8 cellular contexts compared by ENCODE assay signal in the genomic region with DNA sequence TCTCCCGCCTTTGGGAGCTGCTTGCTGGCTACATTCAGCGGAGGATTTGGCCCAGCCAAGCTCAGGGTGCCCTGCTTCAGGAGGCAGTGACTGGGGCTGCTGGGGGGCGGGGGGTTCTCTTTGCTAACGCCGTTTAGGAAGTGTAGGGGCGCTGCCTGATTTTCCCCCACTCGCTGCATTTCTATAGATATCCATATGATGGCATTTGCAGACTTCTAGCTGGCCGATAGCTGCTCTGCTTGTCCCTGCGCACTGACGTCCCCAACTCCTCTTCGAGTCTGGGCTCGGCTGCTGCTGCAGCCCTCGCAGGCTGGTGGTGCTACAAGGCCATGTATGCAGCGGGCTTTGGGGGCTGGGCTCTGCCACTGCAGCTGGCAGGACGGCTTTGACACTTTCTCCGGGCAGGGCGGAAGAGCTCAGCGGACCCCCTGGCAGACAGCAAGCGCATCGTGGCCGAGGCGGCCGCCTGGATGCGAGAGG.
DNase-seq lines count a peak whose midpoint lies in the region; ATAC-seq lines count a peak whose summit lies in the region.

No MANE protein-coding gene starts in this region.

- DNase-seq in NCI-H1417 (lab: John Stamatoyannopoulos, UW) (peak; percentile 69 to 85 (median 70)), NCI-H1417 treated with DMSO at 0.1 percent for 48 hours (lab: John Stamatoyannopoulos, UW) (no peak), SHP77 (lab: John Stamatoyannopoulos, UW) (peak; percentile 73 to 83), globus pallidus (ENCODE audit: low spot score) (peak; percentile 64), posterior cingulate gyrus (peak; percentile 34 to 97 (median 73)), GOT3 (lab: John Stamatoyannopoulos, UW) (no peak), GDM1 (lab: John Stamatoyannopoulos, UW) (no peak)

- ATAC-seq in HG03432 (IDR thresholded peaks at IDR 0.05; ENCODE audit: unreplicated experiment): no peak

- intact Hi-C loops in posterior cingulate gyrus (cut with DNase I): no loop called here

Comparison
In these comparisons a context has a peak if more than half of its experiments do, and no peak if none do; other contexts are left out.
1. DNase-seq: peak in NCI-H1417 (3 of 3), SHP77 (2 of 2), globus pallidus (single experiment) and posterior cingulate gyrus (10 of 10); none in NCI-H1417 treated with DMSO at 0.1 percent for 48 hours (single experiment), GOT3 (single experiment) and GDM1 (single experiment).